ENCODE assay signal across 1 cellular context in genomic region chr17:32985357-32985756, GRCh38.
TF ChIP-seq lines count a peak whose summit lies in the region.

No MANE protein-coding gene starts in this region.

TF ChIP-seq in GM23338, 12 proteins besides CTCF, POLR2A, EP300 and RAD21 (continued from another document):
- TF ChIP-seq ZNF462 (CRISPR knock-in tag; IDR thresholded peaks at IDR 0.05) (no peak), CREB1 (CRISPR knock-in tag; IDR thresholded peaks at IDR 0.05; ENCODE audit: low read depth) (no peak), POLR2AphosphoS5 (IDR thresholded peaks at IDR 0.05; ENCODE audit: low read depth) (no peak), ZNF114 (CRISPR knock-in tag; IDR thresholded peaks at IDR 0.05) (no peak), EZH2 (IDR thresholded peaks at IDR 0.05; ENCODE audit: low read depth, unreplicated experiment) (no peak), ZNF331 (CRISPR knock-in tag; IDR thresholded peaks at IDR 0.05; ENCODE audit: low read depth) (no peak), NANOG (IDR thresholded peaks at IDR 0.05; ENCODE audit: borderline replicate concordance) (no peak), JUNB (IDR thresholded peaks at IDR 0.05; ENCODE audit: unreplicated experiment) (no peak), REST (IDR thresholded peaks at IDR 0.05; ENCODE audit: unreplicated experiment) (no peak)
TF ChIP-seq in GM23338: peak in this region for 0.
